In genomic region chr1:100851726-100852125, GRCh38 we compare ENCODE assay signal across 16 cellular contexts. TPM values are rescaled to one million over a fixed set of nuclear protein-coding genes. Genes with fewer than 3 reads are reported as not detected.
DNase-seq lines count a peak whose midpoint lies in the region; ATAC-seq and TF ChIP-seq lines count a peak whose summit lies in the region.
"Had no signal": no experiment of that assay in that cellular context is flagged by ENCODE, and none has a peak within 500 bp of the region (broad histone marks: within the 10 kb centered on the region; RNA-seq: fewer than 3 reads in every experiment).

No MANE protein-coding gene starts in this region.

- no peak overlapping the region for H3K4me3 ChIP-seq in ACC112 (ENCODE audit: low read depth, low read length)
- no peak overlapping the region for H3K4me3 ChIP-seq in astrocyte of the spinal cord (ENCODE audit: low read depth, low read length)
- no peak overlapping the region for H3K4me3 ChIP-seq in osteoblast (ENCODE audit: insufficient read depth, low read length)

- no peak for ATAC-seq in natural killer cell treated with Interleukin-12 subunit alpha and Interleukin-12 subunit beta and Interleukin-15 and Interleukin-18, amount 100 ng/mL, for 72 hours
- ATAC-seq in GM21528 (IDR thresholded peaks at IDR 0.05; ENCODE audit: low FRiP score, unreplicated experiment), result no peak

- peak overlapping the region; percentile 78 for H2AFZ ChIP-seq in ACC112 (ENCODE audit: low read length, unreplicated experiment)
- H2AFZ ChIP-seq in osteoblast (ENCODE audit: low read length), result peak overlapping the region; percentile 73

- no peaks in the 10 kb centered on the region for H3K36me3 ChIP-seq in ACC112 (ENCODE audit: insufficient read depth, low read length)
- no peaks in the 10 kb centered on the region for H3K36me3 ChIP-seq in osteoblast (ENCODE audit: insufficient read depth, low read length)
- H3K36me3 ChIP-seq: BE2C had no signal

- TF ChIP-seq CTCF in astrocyte of the spinal cord (IDR thresholded peaks at IDR 0.05; ENCODE audit: low read depth, low read length), result no peak
- no peak for TF ChIP-seq CTCF in osteoblast (IDR thresholded peaks at IDR 0.05; ENCODE audit: extremely low read depth, low read depth, low read length)
- TF ChIP-seq CTCF in GM10266 (IDR thresholded peaks at IDR 0.05; ENCODE audit: control insufficient read depth, insufficient read depth, low read depth, missing control alignments), result no peak

- in situ Hi-C loops in astrocyte of the spinal cord (cut with HindIII; ENCODE audit: low sequenced_read_pairs), result no loop called here

- H3K79me2 ChIP-seq in ACC112 (ENCODE audit: control insufficient read depth, insufficient read depth, low read length, unreplicated experiment) (no peaks in the 10 kb centered on the region), osteoblast (ENCODE audit: insufficient read depth, low read length) (no peaks in the 10 kb centered on the region)

- H3K27ac Mint-ChIP-seq in natural killer cell treated with Interleukin-12 subunit alpha and Interleukin-12 subunit beta and Interleukin-15 and Interleukin-18, amount 100 ng/mL, for 72 hours, result no peak overlapping the region
- H3K27ac Mint-ChIP-seq: CD4-positive, CD25-positive, alpha-beta regulatory T cell; CD8-positive, alpha-beta memory T cell; H9 had no signal

- H3K27ac ChIP-seq in ACC112 (ENCODE audit: low read depth, low read length) (peak overlapping the region; percentile 63), osteoblast (ENCODE audit: low read depth, low read length) (peak overlapping the region; percentile 25)

- no peak overlapping the region for H3K4me3 Mint-ChIP-seq in natural killer cell treated with Interleukin-12 subunit alpha and Interleukin-12 subunit beta and Interleukin-15 and Interleukin-18, amount 100 ng/mL, for 72 hours
- H3K4me3 Mint-ChIP-seq: CD4-positive, CD25-positive, alpha-beta regulatory T cell; CD8-positive, alpha-beta memory T cell; H9 had no signal

- no peaks in the 10 kb centered on the region for H3K36me3 Mint-ChIP-seq in natural killer cell treated with Interleukin-12 subunit alpha and Interleukin-12 subunit beta and Interleukin-15 and Interleukin-18, amount 100 ng/mL, for 72 hours
- H3K36me3 Mint-ChIP-seq: CD4-positive, CD25-positive, alpha-beta regulatory T cell; CD8-positive, alpha-beta memory T cell had no signal

- peaks cover 10 to 12% of the 10 kb centered on the region in 2 donors for H3K4me1 Mint-ChIP-seq in natural killer cell treated with Interleukin-12 subunit alpha and Interleukin-12 subunit beta and Interleukin-15 and Interleukin-18, amount 100 ng/mL, for 72 hours (ENCODE audit: low read depth in 2 of 2)
- H3K4me1 Mint-ChIP-seq: CD4-positive, CD25-positive, alpha-beta regulatory T cell; CD8-positive, alpha-beta memory T cell had no signal

- peaks cover 7 to 22% of the 10 kb centered on the region in 2 donors for H3K27me3 Mint-ChIP-seq in natural killer cell treated with Interleukin-12 subunit alpha and Interleukin-12 subunit beta and Interleukin-15 and Interleukin-18, amount 100 ng/mL, for 72 hours

- H4K20me1 ChIP-seq in osteoblast (ENCODE audit: insufficient read depth, low read length), result no peaks in the 10 kb centered on the region

- no peaks in the 10 kb centered on the region for H3K9me3 ChIP-seq in osteoblast (ENCODE audit: low read depth, low read length)
- H3K9me3 ChIP-seq: BE2C, Caco-2 had no signal

- no peaks in the 10 kb centered on the region for H3K27me3 ChIP-seq in ACC112 (ENCODE audit: insufficient read depth, low read length)
- no peaks in the 10 kb centered on the region for H3K27me3 ChIP-seq in osteoblast (ENCODE audit: insufficient read depth, low read length)

- peaks cover 21% of the 10 kb centered on the region for H3K4me1 ChIP-seq in ACC112 (ENCODE audit: control insufficient read depth, insufficient read depth, low read length, unreplicated experiment)
- peaks cover 25% of the 10 kb centered on the region for H3K4me1 ChIP-seq in osteoblast (ENCODE audit: insufficient read depth, low read length)
- H3K4me1 ChIP-seq: BE2C, Caco-2 had no signal

- peak overlapping the region; percentile 50 for H3K4me2 ChIP-seq in osteoblast (ENCODE audit: insufficient read depth, low read length)

- DNase-seq in LHCN-M2 (ENCODE audit: low read depth), result peak; percentile 55
- DNase-seq in astrocyte of the spinal cord (ENCODE audit: low read depth, low spot score), result peak; percentile 36
- no peak for DNase-seq in osteoblast (ENCODE audit: insufficient read length, low spot score, missing footprints)
- DNase-seq in natural killer cell treated with Interleukin-12 subunit alpha and Interleukin-12 subunit beta and Interleukin-15 and Interleukin-18, amount 100 ng/mL, for 72 hours (ENCODE audit: low spot score), result no peak
- no peak for DNase-seq in GM10266 (ENCODE audit: extremely low spot score)
- DNase-seq: ACHN; BE2C; C1 segment of cervical spinal cord; Caco-2; CD4-positive, CD25-positive, alpha-beta regulatory T cell; CD8-positive, alpha-beta memory T cell; GOT3; H9; IMR-90 had no signal

- no peaks in the 10 kb centered on the region for H3K9me3 Mint-ChIP-seq in natural killer cell treated with Interleukin-12 subunit alpha and Interleukin-12 subunit beta and Interleukin-15 and Interleukin-18, amount 100 ng/mL, for 72 hours
- H3K9me3 Mint-ChIP-seq: CD8-positive, alpha-beta memory T cell; H9 had no signal

RNA-seq across cellular contexts. Expression of gene EXTL2, which starts 42.9 kb away (rescaled TPM):
- total RNA-seq in LHCN-M2 (2014; rRNA removed), result 35.0 and 37.5 TPM in 2 replicates
- 11.0 TPM for polyA plus RNA-seq in LHCN-M2 (2012)
- total RNA-seq in osteoblast, result 36.2 and 42.1 TPM in 2 replicates
- total RNA-seq in natural killer cell treated with Interleukin-12 subunit alpha and Interleukin-12 subunit beta and Interleukin-15 and Interleukin-18, amount 100 ng/mL, for 72 hours, result 1 to 10 TPM; 3.2 to 10.0 TPM

RNA-seq across cellular contexts. Expression of gene SLC30A7, which starts 44.2 kb away (rescaled TPM):
- total RNA-seq in LHCN-M2 (2014; rRNA removed) (35.2 and 39.6 TPM in 2 replicates), osteoblast (69.8 and 86.3 TPM in 2 replicates)
- 6.4 TPM for polyA plus RNA-seq in LHCN-M2 (2012)
- 10 to 100 TPM; 54.6 to 66.2 TPM for total RNA-seq in natural killer cell treated with Interleukin-12 subunit alpha and Interleukin-12 subunit beta and Interleukin-15 and Interleukin-18, amount 100 ng/mL, for 72 hours

Comparison
In these comparisons a context has a peak if more than half of its experiments do, and no peak if none do; other contexts are left out.
1. DNase-seq: peak in LHCN-M2 (single experiment) and astrocyte of the spinal cord (single experiment); none in osteoblast (single experiment), natural killer cell treated with Interleukin-12 subunit alpha and Interleukin-12 subunit beta and Interleukin-15 and Interleukin-18, amount 100 ng/mL, for 72 hours (single experiment) and GM10266 (single experiment).